16 cellular contexts compared by ENCODE assay signal in genomic region chr4:8295471-8295870, GRCh38. TPM values are rescaled to one million over a fixed set of nuclear protein-coding genes. Genes with fewer than 3 reads are reported as not detected.
"Had no signal": no experiment of that assay in that cellular context is flagged by ENCODE, and none has a peak within 500 bp of the region (broad histone marks: within the 10 kb centered on the region; RNA-seq: fewer than 3 reads in every experiment).

No MANE protein-coding gene starts in this region.

- H3K9me3 ChIP-seq: tibial nerve had no signal

- H3K4me3 Mint-ChIP-seq: activated CD4-positive, alpha-beta memory T cell treated with anti-CD3 and anti-CD28 coated beads, Interleukin-2, amount 10 ng/mL, durations not matched to agents 7 days and 5 days; activated CD4-positive, alpha-beta T cell treated with anti-CD3 and anti-CD28 coated beads for 36 hours; activated T-cell treated with anti-CD3 and anti-CD28 coated beads, Interleukin-2, amount 50 U/mL, for 72 hours; stimulated activated effector memory CD8-positive, alpha-beta T cell treated with anti-CD3 and anti-CD28 coated beads, Interleukin-12 subunit alpha, Interleukin-12 subunit beta, amount 100 ng/mL, for 72 hours; T-helper 2 cell treated with Interferon-gamma antibody and Interleukin-4, amounts not matched to agents 5 μg/mL and 100 μg/mL, for 36 hours had no signal

- H3K27me3 ChIP-seq: heart left ventricle, tibial nerve had no signal

- DNase-seq: activated CD4-positive, alpha-beta memory T cell treated with anti-CD3 and anti-CD28 coated beads, Interleukin-2, amount 10 ng/mL, durations not matched to agents 7 days and 5 days; activated CD4-positive, alpha-beta T cell treated with anti-CD3 and anti-CD28 coated beads for 36 hours; activated gamma-delta T cell treated with Interleukin-2 at 50 U/mL for 16 hours; activated T-cell treated with anti-CD3 and anti-CD28 coated beads, Interleukin-2, amount 50 U/mL, for 72 hours; central memory CD4-positive, alpha-beta T cell; cortex of kidney; effector CD8-positive, alpha-beta T cell; foreskin melanocyte; midbrain; SW 1271 had no signal

- H3K27me3 Mint-ChIP-seq: activated CD4-positive, alpha-beta memory T cell treated with anti-CD3 and anti-CD28 coated beads, Interleukin-2, amount 10 ng/mL, durations not matched to agents 7 days and 5 days; activated CD4-positive, alpha-beta T cell treated with anti-CD3 and anti-CD28 coated beads for 36 hours had no signal

- H3K9me3 Mint-ChIP-seq: activated CD4-positive, alpha-beta memory T cell treated with anti-CD3 and anti-CD28 coated beads, Interleukin-2, amount 10 ng/mL, durations not matched to agents 7 days and 5 days had no signal

- FAIRE-seq: islet of Langerhans had no signal

- H3K27ac ChIP-seq: heart left ventricle, tibial nerve had no signal

- ATAC-seq: activated CD4-positive, alpha-beta T cell treated with anti-CD3 and anti-CD28 coated beads for 36 hours; activated T-cell treated with anti-CD3 and anti-CD28 coated beads, Interleukin-2, amount 50 U/mL, for 72 hours; heart left ventricle; stimulated activated effector memory CD8-positive, alpha-beta T cell treated with anti-CD3 and anti-CD28 coated beads, Interleukin-12 subunit alpha, Interleukin-12 subunit beta, amount 100 ng/mL, for 72 hours had no signal

- H3K4me3 ChIP-seq: heart left ventricle, smooth muscle cell, tibial nerve had no signal

- H3K4me1 Mint-ChIP-seq: activated CD4-positive, alpha-beta memory T cell treated with anti-CD3 and anti-CD28 coated beads, Interleukin-2, amount 10 ng/mL, durations not matched to agents 7 days and 5 days; activated CD4-positive, alpha-beta T cell treated with anti-CD3 and anti-CD28 coated beads for 36 hours; stimulated activated effector memory CD8-positive, alpha-beta T cell treated with anti-CD3 and anti-CD28 coated beads, Interleukin-12 subunit alpha, Interleukin-12 subunit beta, amount 100 ng/mL, for 72 hours had no signal

- H3K27ac Mint-ChIP-seq: activated CD4-positive, alpha-beta memory T cell treated with anti-CD3 and anti-CD28 coated beads, Interleukin-2, amount 10 ng/mL, durations not matched to agents 7 days and 5 days; activated CD4-positive, alpha-beta T cell treated with anti-CD3 and anti-CD28 coated beads for 36 hours; activated T-cell treated with anti-CD3 and anti-CD28 coated beads, Interleukin-2, amount 50 U/mL, for 72 hours; stimulated activated effector memory CD8-positive, alpha-beta T cell treated with anti-CD3 and anti-CD28 coated beads, Interleukin-12 subunit alpha, Interleukin-12 subunit beta, amount 100 ng/mL, for 72 hours; T-helper 2 cell treated with Interferon-gamma antibody and Interleukin-4, amounts not matched to agents 5 μg/mL and 100 μg/mL, for 36 hours had no signal

- H3K4me1 ChIP-seq: heart left ventricle, tibial nerve had no signal

- H3K36me3 Mint-ChIP-seq: stimulated activated effector memory CD8-positive, alpha-beta T cell treated with anti-CD3 and anti-CD28 coated beads, Interleukin-12 subunit alpha, Interleukin-12 subunit beta, amount 100 ng/mL, for 72 hours had no signal

RNA-seq across cellular contexts. Expression of gene HTRA3, which starts 25.9 kb away (rescaled TPM):
- total RNA-seq: activated CD4-positive, alpha-beta memory T cell treated with anti-CD3 and anti-CD28 coated beads, Interleukin-2, amount 10 ng/mL, durations not matched to agents 7 days and 5 days; activated CD4-positive, alpha-beta T cell treated with anti-CD3 and anti-CD28 coated beads for 36 hours; activated T-cell treated with anti-CD3 and anti-CD28 coated beads, Interleukin-2, amount 50 U/mL, for 72 hours had no signal
